In genomic region chr20:38115205-38115604, GRCh38 we compare ENCODE assay signal across 1 cellular context.
TF ChIP-seq lines count a peak whose summit lies in the region.

No MANE protein-coding gene starts in this region.

TF ChIP-seq in GM23338, 12 proteins besides CTCF, POLR2A, EP300 and RAD21 (continued from another document):
- TF ChIP-seq, protein P1, sequence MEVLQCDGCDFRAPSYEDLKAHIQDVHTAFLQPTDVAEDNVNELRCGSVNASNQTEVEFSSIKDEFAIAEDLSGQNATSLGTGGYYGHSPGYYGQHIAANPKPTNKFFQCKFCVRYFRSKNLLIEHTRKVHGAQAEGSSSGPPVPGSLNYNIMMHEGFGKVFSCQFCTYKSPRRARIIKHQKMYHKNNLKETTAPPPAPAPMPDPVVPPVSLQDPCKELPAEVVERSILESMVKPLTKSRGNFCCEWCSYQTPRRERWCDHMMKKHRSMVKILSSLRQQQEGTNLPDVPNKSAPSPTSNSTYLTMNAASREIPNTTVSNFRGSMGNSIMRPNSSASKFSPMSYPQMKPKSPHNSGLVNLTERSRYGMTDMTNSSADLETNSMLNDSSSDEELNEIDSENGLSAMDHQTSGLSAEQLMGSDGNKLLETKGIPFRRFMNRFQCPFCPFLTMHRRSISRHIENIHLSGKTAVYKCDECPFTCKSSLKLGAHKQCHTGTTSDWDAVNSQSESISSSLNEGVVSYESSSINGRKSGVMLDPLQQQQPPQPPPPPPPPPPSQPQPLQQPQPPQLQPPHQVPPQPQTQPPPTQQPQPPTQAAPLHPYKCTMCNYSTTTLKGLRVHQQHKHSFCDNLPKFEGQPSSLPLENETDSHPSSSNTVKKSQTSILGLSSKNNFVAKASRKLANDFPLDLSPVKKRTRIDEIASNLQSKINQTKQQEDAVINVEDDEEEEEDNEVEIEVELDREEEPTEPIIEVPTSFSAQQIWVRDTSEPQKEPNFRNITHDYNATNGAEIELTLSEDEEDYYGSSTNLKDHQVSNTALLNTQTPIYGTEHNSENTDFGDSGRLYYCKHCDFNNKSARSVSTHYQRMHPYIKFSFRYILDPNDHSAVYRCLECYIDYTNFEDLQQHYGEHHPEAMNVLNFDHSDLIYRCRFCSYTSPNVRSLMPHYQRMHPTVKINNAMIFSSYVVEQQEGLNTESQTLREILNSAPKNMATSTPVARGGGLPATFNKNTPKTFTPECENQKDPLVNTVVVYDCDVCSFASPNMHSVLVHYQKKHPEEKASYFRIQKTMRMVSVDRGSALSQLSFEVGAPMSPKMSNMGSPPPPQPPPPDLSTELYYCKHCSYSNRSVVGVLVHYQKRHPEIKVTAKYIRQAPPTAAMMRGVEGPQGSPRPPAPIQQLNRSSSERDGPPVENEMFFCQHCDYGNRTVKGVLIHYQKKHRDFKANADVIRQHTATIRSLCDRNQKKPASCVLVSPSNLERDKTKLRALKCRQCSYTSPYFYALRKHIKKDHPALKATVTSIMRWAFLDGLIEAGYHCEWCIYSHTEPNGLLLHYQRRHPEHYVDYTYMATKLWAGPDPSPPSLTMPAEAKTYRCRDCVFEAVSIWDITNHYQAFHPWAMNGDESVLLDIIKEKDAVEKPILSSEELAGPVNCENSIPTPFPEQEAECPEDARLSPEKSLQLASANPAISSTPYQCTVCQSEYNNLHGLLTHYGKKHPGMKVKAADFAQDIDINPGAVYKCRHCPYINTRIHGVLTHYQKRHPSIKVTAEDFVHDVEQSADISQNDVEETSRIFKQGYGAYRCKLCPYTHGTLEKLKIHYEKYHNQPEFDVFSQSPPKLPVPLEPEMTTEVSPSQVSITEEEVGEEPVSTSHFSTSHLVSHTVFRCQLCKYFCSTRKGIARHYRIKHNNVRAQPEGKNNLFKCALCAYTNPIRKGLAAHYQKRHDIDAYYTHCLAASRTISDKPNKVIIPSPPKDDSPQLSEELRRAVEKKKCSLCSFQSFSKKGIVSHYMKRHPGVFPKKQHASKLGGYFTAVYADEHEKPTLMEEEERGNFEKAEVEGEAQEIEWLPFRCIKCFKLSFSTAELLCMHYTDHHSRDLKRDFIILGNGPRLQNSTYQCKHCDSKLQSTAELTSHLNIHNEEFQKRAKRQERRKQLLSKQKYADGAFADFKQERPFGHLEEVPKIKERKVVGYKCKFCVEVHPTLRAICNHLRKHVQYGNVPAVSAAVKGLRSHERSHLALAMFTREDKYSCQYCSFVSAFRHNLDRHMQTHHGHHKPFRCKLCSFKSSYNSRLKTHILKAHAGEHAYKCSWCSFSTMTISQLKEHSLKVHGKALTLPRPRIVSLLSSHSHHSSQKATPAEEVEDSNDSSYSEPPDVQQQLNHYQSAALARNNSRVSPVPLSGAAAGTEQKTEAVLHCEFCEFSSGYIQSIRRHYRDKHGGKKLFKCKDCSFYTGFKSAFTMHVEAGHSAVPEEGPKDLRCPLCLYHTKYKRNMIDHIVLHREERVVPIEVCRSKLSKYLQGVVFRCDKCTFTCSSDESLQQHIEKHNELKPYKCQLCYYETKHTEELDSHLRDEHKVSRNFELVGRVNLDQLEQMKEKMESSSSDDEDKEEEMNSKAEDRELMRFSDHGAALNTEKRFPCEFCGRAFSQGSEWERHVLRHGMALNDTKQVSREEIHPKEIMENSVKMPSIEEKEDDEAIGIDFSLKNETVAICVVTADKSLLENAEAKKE (CRISPR knock-in tag; IDR thresholded peaks at IDR 0.05), result no peak
- no peak for TF ChIP-seq STAT1 (IDR thresholded peaks at IDR 0.05; ENCODE audit: unreplicated experiment)
- TF ChIP-seq CREB1 (CRISPR knock-in tag; IDR thresholded peaks at IDR 0.05; ENCODE audit: low read depth), result no peak
- TF ChIP-seq ZNF331 (CRISPR knock-in tag; IDR thresholded peaks at IDR 0.05; ENCODE audit: low read depth), result no peak
